1 cellular context compared by ENCODE assay signal in genomic region chr6:20401403-20402180, GRCh38.
TF ChIP-seq lines count a peak whose summit lies in the region.

TSS of gene E2F3 (plus strand) at chr6:20401879. CDS start at chr6:20402233, 354 bp downstream.

TF ChIP-seq in GM12878, 131 proteins besides CTCF, POLR2A, EP300 and RAD21 (continued from another document and continues in another):
- TF ChIP-seq ZBTB33 (IDR thresholded peaks at IDR 0.05), result no peak
- TF ChIP-seq, protein P1, sequence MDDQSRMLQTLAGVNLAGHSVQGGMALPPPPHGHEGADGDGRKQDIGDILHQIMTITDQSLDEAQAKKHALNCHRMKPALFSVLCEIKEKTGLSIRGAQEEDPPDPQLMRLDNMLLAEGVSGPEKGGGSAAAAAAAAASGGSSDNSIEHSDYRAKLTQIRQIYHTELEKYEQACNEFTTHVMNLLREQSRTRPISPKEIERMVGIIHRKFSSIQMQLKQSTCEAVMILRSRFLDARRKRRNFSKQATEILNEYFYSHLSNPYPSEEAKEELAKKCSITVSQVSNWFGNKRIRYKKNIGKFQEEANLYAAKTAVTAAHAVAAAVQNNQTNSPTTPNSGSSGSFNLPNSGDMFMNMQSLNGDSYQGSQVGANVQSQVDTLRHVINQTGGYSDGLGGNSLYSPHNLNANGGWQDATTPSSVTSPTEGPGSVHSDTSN (IDR thresholded peaks at IDR 0.05; ENCODE audit: insufficient replicate concordance, low read depth, low read length), result no peak
- TF ChIP-seq POU2F2 (IDR thresholded peaks at IDR 0.05; ENCODE audit: borderline replicate concordance, low read depth, low read length), result peak; percentile 100
- no peak for TF ChIP-seq PAX8 (IDR thresholded peaks at IDR 0.05)
- TF ChIP-seq, protein P2, sequence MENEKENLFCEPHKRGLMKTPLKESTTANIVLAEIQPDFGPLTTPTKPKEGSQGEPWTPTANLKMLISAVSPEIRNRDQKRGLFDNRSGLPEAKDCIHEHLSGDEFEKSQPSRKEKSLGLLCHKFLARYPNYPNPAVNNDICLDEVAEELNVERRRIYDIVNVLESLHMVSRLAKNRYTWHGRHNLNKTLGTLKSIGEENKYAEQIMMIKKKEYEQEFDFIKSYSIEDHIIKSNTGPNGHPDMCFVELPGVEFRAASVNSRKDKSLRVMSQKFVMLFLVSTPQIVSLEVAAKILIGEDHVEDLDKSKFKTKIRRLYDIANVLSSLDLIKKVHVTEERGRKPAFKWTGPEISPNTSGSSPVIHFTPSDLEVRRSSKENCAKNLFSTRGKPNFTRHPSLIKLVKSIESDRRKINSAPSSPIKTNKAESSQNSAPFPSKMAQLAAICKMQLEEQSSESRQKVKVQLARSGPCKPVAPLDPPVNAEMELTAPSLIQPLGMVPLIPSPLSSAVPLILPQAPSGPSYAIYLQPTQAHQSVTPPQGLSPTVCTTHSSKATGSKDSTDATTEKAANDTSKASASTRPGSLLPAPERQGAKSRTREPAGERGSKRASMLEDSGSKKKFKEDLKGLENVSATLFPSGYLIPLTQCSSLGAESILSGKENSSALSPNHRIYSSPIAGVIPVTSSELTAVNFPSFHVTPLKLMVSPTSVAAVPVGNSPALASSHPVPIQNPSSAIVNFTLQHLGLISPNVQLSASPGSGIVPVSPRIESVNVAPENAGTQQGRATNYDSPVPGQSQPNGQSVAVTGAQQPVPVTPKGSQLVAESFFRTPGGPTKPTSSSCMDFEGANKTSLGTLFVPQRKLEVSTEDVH (IDR thresholded peaks at IDR 0.05; ENCODE audit: low read depth, partially characterized antibody), result peak; percentile 99
- TF ChIP-seq, protein P3, sequence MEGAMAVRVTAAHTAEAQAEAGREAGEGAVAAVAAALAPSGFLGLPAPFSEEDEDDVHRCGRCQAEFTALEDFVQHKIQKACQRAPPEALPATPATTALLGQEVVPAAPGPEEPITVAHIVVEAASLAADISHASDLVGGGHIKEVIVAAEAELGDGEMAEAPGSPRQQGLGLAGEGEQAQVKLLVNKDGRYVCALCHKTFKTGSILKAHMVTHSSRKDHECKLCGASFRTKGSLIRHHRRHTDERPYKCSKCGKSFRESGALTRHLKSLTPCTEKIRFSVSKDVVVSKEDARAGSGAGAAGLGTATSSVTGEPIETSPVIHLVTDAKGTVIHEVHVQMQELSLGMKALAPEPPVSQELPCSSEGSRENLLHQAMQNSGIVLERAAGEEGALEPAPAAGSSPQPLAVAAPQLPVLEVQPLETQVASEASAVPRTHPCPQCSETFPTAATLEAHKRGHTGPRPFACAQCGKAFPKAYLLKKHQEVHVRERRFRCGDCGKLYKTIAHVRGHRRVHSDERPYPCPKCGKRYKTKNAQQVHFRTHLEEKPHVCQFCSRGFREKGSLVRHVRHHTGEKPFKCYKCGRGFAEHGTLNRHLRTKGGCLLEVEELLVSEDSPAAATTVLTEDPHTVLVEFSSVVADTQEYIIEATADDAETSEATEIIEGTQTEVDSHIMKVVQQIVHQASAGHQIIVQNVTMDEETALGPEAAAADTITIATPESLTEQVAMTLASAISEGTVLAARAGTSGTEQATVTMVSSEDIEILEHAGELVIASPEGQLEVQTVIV (IDR thresholded peaks at IDR 0.05; ENCODE audit: borderline replicate concordance, partially characterized antibody), result peak; percentile 17
- TF ChIP-seq SPI1 (IDR thresholded peaks at IDR 0.05; ENCODE audit: borderline replicate concordance, insufficient read depth, low read depth, low read length), result no peak
- 0 out of 2 replicates have a peak, but pooled peaks have one; percentile 50 for TF ChIP-seq ESRRA (IDR thresholded peaks at IDR 0.05; ENCODE audit: low read length)
- peak; percentile 72 for TF ChIP-seq ZNF207 (IDR thresholded peaks at IDR 0.05; ENCODE audit: borderline replicate concordance)
- no peak; the same call in 1 of the 2 replicates for TF ChIP-seq CBX5 (IDR thresholded peaks at IDR 0.05; ENCODE audit: low read depth)
- no peak for TF ChIP-seq ATF7 (IDR thresholded peaks at IDR 0.05; ENCODE audit: low read depth)
- TF ChIP-seq WRNIP1 (IDR thresholded peaks at IDR 0.05; ENCODE audit: borderline replicate concordance, low read depth, low read length), result no peak
- peak; percentile 96 for TF ChIP-seq TAF1 (IDR thresholded peaks at IDR 0.05; ENCODE audit: borderline replicate concordance, low read depth, low read length)
- TF ChIP-seq RAD51 (IDR thresholded peaks at IDR 0.05), result no peak
- TF ChIP-seq ZNF384 (IDR thresholded peaks at IDR 0.05; ENCODE audit: borderline replicate concordance, low read depth, low read length), result no peak
- TF ChIP-seq GATAD2B (conservative IDR thresholded peaks at IDR 0.05; ENCODE audit: low read depth), result peak; percentile 27
- peak; percentile 100 for TF ChIP-seq RB1 (IDR thresholded peaks at IDR 0.05; ENCODE audit: borderline replicate concordance)
- no peak for TF ChIP-seq JUNB (IDR thresholded peaks at IDR 0.05)
- TF ChIP-seq, protein P4, sequence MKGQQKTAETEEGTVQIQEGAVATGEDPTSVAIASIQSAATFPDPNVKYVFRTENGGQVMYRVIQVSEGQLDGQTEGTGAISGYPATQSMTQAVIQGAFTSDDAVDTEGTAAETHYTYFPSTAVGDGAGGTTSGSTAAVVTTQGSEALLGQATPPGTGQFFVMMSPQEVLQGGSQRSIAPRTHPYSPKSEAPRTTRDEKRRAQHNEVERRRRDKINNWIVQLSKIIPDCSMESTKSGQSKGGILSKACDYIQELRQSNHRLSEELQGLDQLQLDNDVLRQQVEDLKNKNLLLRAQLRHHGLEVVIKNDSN (IDR thresholded peaks at IDR 0.05; ENCODE audit: borderline replicate concordance, extremely low read length, insufficient read depth, low read depth, low read length), result no peak
- TF ChIP-seq ZBED1 (IDR thresholded peaks at IDR 0.05; ENCODE audit: borderline replicate concordance), result no peak
- peak; percentile 92 for TF ChIP-seq POLR2AphosphoS5 (IDR thresholded peaks at IDR 0.05; ENCODE audit: low read length)
- no peak for TF ChIP-seq MTA2 (IDR thresholded peaks at IDR 0.05; ENCODE audit: low read depth)
- TF ChIP-seq, protein P5, sequence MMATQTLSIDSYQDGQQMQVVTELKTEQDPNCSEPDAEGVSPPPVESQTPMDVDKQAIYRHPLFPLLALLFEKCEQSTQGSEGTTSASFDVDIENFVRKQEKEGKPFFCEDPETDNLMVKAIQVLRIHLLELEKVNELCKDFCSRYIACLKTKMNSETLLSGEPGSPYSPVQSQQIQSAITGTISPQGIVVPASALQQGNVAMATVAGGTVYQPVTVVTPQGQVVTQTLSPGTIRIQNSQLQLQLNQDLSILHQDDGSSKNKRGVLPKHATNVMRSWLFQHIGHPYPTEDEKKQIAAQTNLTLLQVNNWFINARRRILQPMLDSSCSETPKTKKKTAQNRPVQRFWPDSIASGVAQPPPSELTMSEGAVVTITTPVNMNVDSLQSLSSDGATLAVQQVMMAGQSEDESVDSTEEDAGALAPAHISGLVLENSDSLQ (IDR thresholded peaks at IDR 0.05), result peak; percentile 90
- TF ChIP-seq ZNF274 (IDR thresholded peaks at IDR 0.05; ENCODE audit: insufficient read depth, insufficient read length), result no peak
- TF ChIP-seq HDAC6 (IDR thresholded peaks at IDR 0.05; ENCODE audit: unreplicated experiment), result no peak
- peak; percentile 87 for TF ChIP-seq IRF3 (IDR thresholded peaks at IDR 0.05)
- no peak for TF ChIP-seq TCF7 (IDR thresholded peaks at IDR 0.05; ENCODE audit: borderline replicate concordance)
- peak; percentile 93 for TF ChIP-seq CHD2 (IDR thresholded peaks at IDR 0.05; ENCODE audit: borderline replicate concordance, low read depth, low read length)
- TF ChIP-seq RUNX3 (IDR thresholded peaks at IDR 0.05; ENCODE audit: low read length), result peak; percentile 39; the same call in 1 of the 2 replicates
- peak; percentile 14; the same call in 1 of the 2 replicates for TF ChIP-seq CEBPZ (IDR thresholded peaks at IDR 0.05; ENCODE audit: low read depth, low read length)
- TF ChIP-seq, protein P6, sequence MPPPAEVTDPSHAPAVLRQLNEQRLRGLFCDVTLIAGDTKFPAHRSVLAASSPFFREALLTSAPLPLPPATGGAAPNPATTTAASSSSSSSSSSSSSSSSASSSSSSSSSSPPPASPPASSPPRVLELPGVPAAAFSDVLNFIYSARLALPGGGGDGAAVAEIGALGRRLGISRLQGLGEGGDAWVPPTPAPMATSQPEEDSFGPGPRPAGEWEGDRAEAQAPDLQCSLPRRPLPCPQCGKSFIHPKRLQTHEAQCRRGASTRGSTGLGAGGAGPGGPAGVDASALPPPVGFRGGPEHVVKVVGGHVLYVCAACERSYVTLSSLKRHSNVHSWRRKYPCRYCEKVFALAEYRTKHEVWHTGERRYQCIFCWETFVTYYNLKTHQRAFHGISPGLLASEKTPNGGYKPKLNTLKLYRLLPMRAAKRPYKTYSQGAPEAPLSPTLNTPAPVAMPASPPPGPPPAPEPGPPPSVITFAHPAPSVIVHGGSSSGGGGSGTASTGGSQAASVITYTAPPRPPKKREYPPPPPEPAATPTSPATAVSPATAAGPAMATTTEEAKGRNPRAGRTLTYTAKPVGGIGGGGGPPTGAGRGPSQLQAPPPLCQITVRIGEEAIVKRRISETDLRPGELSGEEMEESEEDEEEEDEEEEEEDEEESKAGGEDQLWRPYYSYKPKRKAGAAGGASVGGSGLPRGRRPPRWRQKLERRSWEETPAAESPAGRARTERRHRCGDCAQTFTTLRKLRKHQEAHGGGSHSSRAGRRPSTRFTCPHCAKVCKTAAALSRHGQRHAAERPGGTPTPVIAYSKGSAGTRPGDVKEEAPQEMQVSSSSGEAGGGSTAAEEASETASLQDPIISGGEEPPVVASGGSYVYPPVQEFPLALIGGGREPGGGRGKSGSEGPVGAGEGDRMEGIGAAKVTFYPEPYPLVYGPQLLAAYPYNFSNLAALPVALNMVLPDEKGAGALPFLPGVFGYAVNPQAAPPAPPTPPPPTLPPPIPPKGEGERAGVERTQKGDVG (CRISPR knock-in tag; IDR thresholded peaks at IDR 0.05), result no peak
- no peak for TF ChIP-seq ZNF622 (IDR thresholded peaks at IDR 0.05)
- TF ChIP-seq SUPT20H (IDR thresholded peaks at IDR 0.05; ENCODE audit: borderline replicate concordance, control insufficient read depth, low read depth, low read length), result no peak
- TF ChIP-seq HSF1 (IDR thresholded peaks at IDR 0.05; ENCODE audit: low read depth, low read length), result no peak
- no peak for TF ChIP-seq LARP7 (IDR thresholded peaks at IDR 0.05)
- no peak for TF ChIP-seq NR2F1 (conservative IDR thresholded peaks at IDR 0.05)
- peak; percentile 100 for TF ChIP-seq SIN3A (IDR thresholded peaks at IDR 0.05; ENCODE audit: low read depth, low read length)
- peak; percentile 72; the same call in 1 of the 2 replicates for TF ChIP-seq PML (IDR thresholded peaks at IDR 0.05; ENCODE audit: low read length)
- TF ChIP-seq STAT1 (conservative IDR thresholded peaks at IDR 0.05), result peak; percentile 87; the same call in 1 of the 2 replicates
- TF ChIP-seq TCF3 (IDR thresholded peaks at IDR 0.05; ENCODE audit: borderline replicate concordance, insufficient read depth, low read depth, low read length), result peak; percentile 74; the same call in 1 of the 2 replicates
